In the genomic region with DNA sequence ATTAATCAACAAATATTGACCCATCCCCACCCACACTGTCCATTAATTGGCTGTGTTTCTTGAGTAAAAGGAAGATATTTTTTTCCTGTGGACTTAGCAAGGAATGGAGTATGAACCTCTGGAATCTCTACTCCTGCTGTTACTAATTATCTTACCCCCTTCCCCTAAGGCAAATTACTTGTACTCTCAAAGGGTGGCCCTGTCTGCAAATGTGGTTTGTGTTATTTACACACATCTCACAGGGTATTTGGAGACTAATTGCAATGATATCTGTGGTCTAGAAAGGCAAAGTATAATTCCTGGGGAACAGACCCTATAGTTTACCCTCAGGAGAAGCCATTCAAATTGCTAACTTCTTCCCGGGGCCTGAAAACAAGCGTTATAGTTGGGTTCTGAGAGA, we compare ENCODE assay signal across 19 cellular contexts.
DNase-seq lines count a peak whose midpoint lies in the region; ATAC-seq and TF ChIP-seq lines count a peak whose summit lies in the region.
"Had no signal": no experiment of that assay in that cellular context is flagged by ENCODE, and none has a peak within 500 bp of the region (broad histone marks: within the 10 kb centered on the region; RNA-seq: fewer than 3 reads in every experiment).

No MANE protein-coding gene starts in this region.

- H3K4me1 Mint-ChIP-seq in stimulated activated memory B cell treated with anti-CD40 and anti-IgM and Interleukin-4, amounts not matched to agents 10 μg/mL and 1 μg/mL and 100 μg/mL, for 72 hours: peaks cover 40% of the 10 kb centered on the region

- no peaks in the 10 kb centered on the region for H3K9me3 ChIP-seq in OCI-LY7 (ENCODE audit: low read length)
- H3K9me3 ChIP-seq: BE2C had no signal

- no peak for TF ChIP-seq CTCF in OCI-LY7 (conservative IDR thresholded peaks at IDR 0.05; ENCODE audit: low read length)

- no peak overlapping the region; the same call in 1 of the 2 replicates for H2AFZ ChIP-seq in OCI-LY7 (ENCODE audit: low read length)
- H2AFZ ChIP-seq: GM23338 had no signal

- peak overlapping the region; percentile 66; the same call in 1 of the 2 replicates for H3K4me2 ChIP-seq in OCI-LY7 (ENCODE audit: low read length)
- H3K4me2 ChIP-seq: GM23338 had no signal

- H3K4me1 ChIP-seq in OCI-LY7 (ENCODE audit: insufficient read depth, low read length, poor library complexity, severe bottlenecking): peaks cover 44% of the 10 kb centered on the region
- H3K4me1 ChIP-seq: BE2C had no signal

- H3K27me3 Mint-ChIP-seq in stimulated activated memory B cell treated with anti-CD40 and anti-IgM and Interleukin-4, amounts not matched to agents 10 μg/mL and 1 μg/mL and 100 μg/mL, for 72 hours: no peaks in the 10 kb centered on the region
- H3K27me3 Mint-ChIP-seq: CD4-positive, CD25-positive, alpha-beta regulatory T cell had no signal

- DNase-seq in ELF-1 (ENCODE audit: low read depth, low spot score) (peak; percentile 23), OCI-LY7 (ENCODE audit: low spot score) (no peak), fibroblast of peridontal ligament (ENCODE audit: extremely low read depth) (peak; percentile 5), occipital lobe (lab: John Stamatoyannopoulos, UW) (no peak), HEK293T (ENCODE audit: extremely low spot score) (no peak), retina (no peak)
- DNase-seq: BE2C, COR-L47, HCEC 1CT, KG1, NCI-H1092 treated with DMSO at 0.1 percent for 48 hours, NCI-H1436 treated with DMSO at 0.1 percent for 48 hours, NCI-H2029 treated with DMSO at 0.1 percent for 48 hours, NCI-H2171, NCI-H345 had no signal

- intact Hi-C loops in OCI-LY7 (cut with micrococcal nuclease; ENCODE audit: unreplicated experiment): loop anchor here (10.0 kb wide), 1 partner anchor 240 kb away; no protein-coding TSS in a partner anchor

- H3K9me3 Mint-ChIP-seq in stimulated activated memory B cell treated with anti-CD40 and anti-IgM and Interleukin-4, amounts not matched to agents 10 μg/mL and 1 μg/mL and 100 μg/mL, for 72 hours: no peaks in the 10 kb centered on the region
- H3K9me3 Mint-ChIP-seq: GM23338 had no signal

- H3K27ac Mint-ChIP-seq in stimulated activated memory B cell treated with anti-CD40 and anti-IgM and Interleukin-4, amounts not matched to agents 10 μg/mL and 1 μg/mL and 100 μg/mL, for 72 hours: peak overlapping the region; percentile 65
- H3K27ac Mint-ChIP-seq: GM23338 had no signal

- POLR2A ChIA-PET in OCI-LY7 (lab: Charles Lee): interaction anchor here (1.5 to 2.4 kb wide), 2 partner anchors 13 to 40 kb away, joined by 4 to 7 read pairs; no protein-coding TSS in a partner anchor
- POLR2A ChIA-PET in HEK293T (lab: Yijun Ruan, JAX): no interaction called here

- H3K4me3 Mint-ChIP-seq in stimulated activated memory B cell treated with anti-CD40 and anti-IgM and Interleukin-4, amounts not matched to agents 10 μg/mL and 1 μg/mL and 100 μg/mL, for 72 hours: no peak overlapping the region
- H3K4me3 Mint-ChIP-seq: CD4-positive, CD25-positive, alpha-beta regulatory T cell; GM23338 had no signal

- H3K27ac ChIP-seq in OCI-LY7 (ENCODE audit: low read depth, low read length, poor library complexity, severe bottlenecking): no peak overlapping the region

- H3K4me3 ChIP-seq in OCI-LY7 (ENCODE audit: low read depth, low read length, poor library complexity, severe bottlenecking): no peak overlapping the region
- H3K4me3 ChIP-seq: GM23338 had no signal

- H3K36me3 Mint-ChIP-seq in stimulated activated memory B cell treated with anti-CD40 and anti-IgM and Interleukin-4, amounts not matched to agents 10 μg/mL and 1 μg/mL and 100 μg/mL, for 72 hours: no peaks in the 10 kb centered on the region
- H3K36me3 Mint-ChIP-seq: CD4-positive, CD25-positive, alpha-beta regulatory T cell had no signal

- no peaks in the 10 kb centered on the region for H3K9me2 ChIP-seq in OCI-LY7 (ENCODE audit: insufficient read depth, low read length)

- BruUV-seq in OCI-LY7 (replicated peaks; lab: Mats Ljungman, UMichigan): no TSS peak

- ATAC-seq in stimulated activated memory B cell treated with anti-CD40 and anti-IgM and Interleukin-4, amounts not matched to agents 10 μg/mL and 1 μg/mL and 100 μg/mL, for 72 hours: no peak
- ATAC-seq: GM23338, Right ventricle myocardium inferior had no signal

- CTCF ChIA-PET in OCI-LY7 (lab: Charles Lee; ENCODE audit: unreplicated experiment) (no interaction called here), HEK293T (lab: Yijun Ruan, JAX) (no interaction called here)

- H4K20me1 ChIP-seq in OCI-LY7 (ENCODE audit: insufficient read depth, low read length): no peaks in the 10 kb centered on the region

- no peaks in the 10 kb centered on the region for H3K79me2 ChIP-seq in OCI-LY7 (ENCODE audit: insufficient read depth, low read depth, low read length)

- H3K36me3 ChIP-seq in OCI-LY7 (ENCODE audit: insufficient read depth, low read length): no peaks in the 10 kb centered on the region
- H3K36me3 ChIP-seq: BE2C had no signal

TF ChIP-seq in HEK293T, 16 proteins besides CTCF, POLR2A, EP300 and RAD21:
- no peak for TF ChIP-seq SUZ12 (IDR thresholded peaks at IDR 0.05)

Comparison
In these comparisons a context has a peak if more than half of its experiments do, and no peak if none do; other contexts are left out.
1. DNase-seq: peak in ELF-1 (single experiment) and fibroblast of peridontal ligament (single experiment); none in OCI-LY7 (single experiment), occipital lobe (single experiment), HEK293T (single experiment) and retina (single experiment).